ENCODE assay signal across 28 cellular contexts in genomic region chrX:350534-351321, GRCh38. TPM values are rescaled to one million over a fixed set of nuclear protein-coding genes. Genes with fewer than 3 reads are reported as not detected.
DNase-seq lines count a peak whose midpoint lies in the region; ATAC-seq, FAIRE-seq and TF ChIP-seq lines count a peak whose summit lies in the region.
"Had no signal": no experiment of that assay in that cellular context is flagged by ENCODE, and none has a peak within 500 bp of the region (broad histone marks: within the 10 kb centered on the region; RNA-seq: fewer than 3 reads in every experiment).

No MANE protein-coding gene starts in this region.

- WGBS in psoas muscle, 3 donors, result 76 to 82% (median 77%) methylated on average over 60 to 61 of the region's 61 CpGs

- H3K9me2 ChIP-seq in OCI-LY7 (ENCODE audit: insufficient read depth, low read length), result no peaks in the 10 kb centered on the region

- H4K20me1 ChIP-seq in OCI-LY7 (ENCODE audit: insufficient read depth, low read length), result no peaks in the 10 kb centered on the region

- H3K4me3 Mint-ChIP-seq in WTC11, result no peak overlapping the region
- H3K4me3 Mint-ChIP-seq: activated naive CD8-positive, alpha-beta T cell treated with anti-CD3 and anti-CD28 coated beads, Interleukin-2, amount 50 U/mL, for 24 hours; CD14-positive monocyte; central memory CD8-positive, alpha-beta T cell had no signal

- H3K27me3 Mint-ChIP-seq in WTC11 (ENCODE audit: low read depth), result no peaks in the 10 kb centered on the region
- H3K27me3 Mint-ChIP-seq: activated naive CD8-positive, alpha-beta T cell treated with anti-CD3 and anti-CD28 coated beads, Interleukin-2, amount 50 U/mL, for 24 hours; central memory CD8-positive, alpha-beta T cell had no signal

- peak; percentile 81 for DNase-seq in NCI-H146 (lab: John Stamatoyannopoulos, UW)
- no peak for DNase-seq in WTC11 (ENCODE audit: low spot score)
- DNase-seq in kidney, result peak; percentile 65
- peak in 1 of 2 donors; percentile 70 for DNase-seq in psoas muscle
- DNase-seq in GM19238 (ENCODE audit: insufficient read length, low spot score), result no peak
- DNase-seq in DMS114 treated with DMSO at 0.1 percent for 48 hours (lab: John Stamatoyannopoulos, UW; ENCODE audit: unreplicated experiment), result no peak
- no peak for DNase-seq in OCI-LY7 (ENCODE audit: low spot score)
- DNase-seq: activated CD4-positive, alpha-beta T cell treated with anti-CD3 and anti-CD28 coated beads, Interleukin-2, amount 50 U/mL, for 48 hours; activated CD4-positive, CD25-positive, alpha-beta regulatory T cell; activated naive CD4-positive, alpha-beta T cell; activated naive CD8-positive, alpha-beta T cell treated with anti-CD3 and anti-CD28 coated beads, Interleukin-2, amount 50 U/mL, for 24 hours; Caco-2; DND-41; foreskin keratinocyte; Karpas-422; NCI-H1417 treated with DMSO at 0.1 percent for 48 hours; NCI-H2107; NCI-H446; NCI-H748 treated with DMSO at 0.1 percent for 48 hours; RPMI8226; stimulated activated naive CD4-positive, alpha-beta T cell had no signal

- ATAC-seq in WTC11 (no peak), psoas muscle (peak; percentile 56 to 72 (median 60)), HG03521 (IDR thresholded peaks at IDR 0.05; ENCODE audit: unreplicated experiment) (no peak)
- ATAC-seq: activated naive CD8-positive, alpha-beta T cell treated with anti-CD3 and anti-CD28 coated beads, Interleukin-2, amount 50 U/mL, for 24 hours; foreskin keratinocyte had no signal

- POLR2A ChIA-PET in WTC11 (lab: Charles Lee), result no interaction called here
- POLR2A ChIA-PET in OCI-LY7 (lab: Charles Lee), result no interaction called here

- peaks cover 45% of the 10 kb centered on the region; the same call in 1 of the 2 replicates for H3K79me2 ChIP-seq in OCI-LY7 (ENCODE audit: insufficient read depth, low read depth, low read length)
- H3K79me2 ChIP-seq: hepatocyte had no signal

- no peaks in the 10 kb centered on the region for H3K4me1 ChIP-seq in kidney (ENCODE audit: control insufficient read depth in 1 of 2, insufficient read depth in 1 of 2, low read depth in 1 of 2, low read length in 2 of 2)
- H3K4me1 ChIP-seq in psoas muscle, result peaks cover 9% of the 10 kb centered on the region
- H3K4me1 ChIP-seq in OCI-LY7 (ENCODE audit: insufficient read depth, low read length, poor library complexity, severe bottlenecking), result no peaks in the 10 kb centered on the region
- H3K4me1 ChIP-seq: Caco-2, foreskin keratinocyte had no signal

- H3K9me3 ChIP-seq in kidney (ENCODE audit: control insufficient read depth in 1 of 2, low read length in 2 of 2), result no peaks in the 10 kb centered on the region
- H3K9me3 ChIP-seq in psoas muscle, result no peaks in the 10 kb centered on the region
- no peaks in the 10 kb centered on the region for H3K9me3 ChIP-seq in OCI-LY7 (ENCODE audit: low read length)
- H3K9me3 ChIP-seq: Caco-2, esophagus muscularis mucosa had no signal

- H3K27me3 ChIP-seq in psoas muscle (ENCODE audit: insufficient read depth in 3 of 3, low read length in 2 of 3), result no peaks in the 10 kb centered on the region
- H3K27me3 ChIP-seq: esophagus muscularis mucosa, foreskin keratinocyte, hepatocyte had no signal

- H3K9me3 Mint-ChIP-seq in WTC11, result no peaks in the 10 kb centered on the region
- H3K9me3 Mint-ChIP-seq: activated naive CD8-positive, alpha-beta T cell treated with anti-CD3 and anti-CD28 coated beads, Interleukin-2, amount 50 U/mL, for 24 hours; central memory CD8-positive, alpha-beta T cell had no signal

- FAIRE-seq in kidney (lab: Jason Lieb, UNC), result no peak
- FAIRE-seq: endometrium had no signal

- TF ChIP-seq CTCF in WTC11 (IDR thresholded peaks at IDR 0.05) (no peak), kidney (IDR thresholded peaks at IDR 0.05; ENCODE audit: borderline replicate concordance, extremely low read depth, insufficient read depth) (no peak), psoas muscle (IDR thresholded peaks at IDR 0.05) (no peak), OCI-LY7 (conservative IDR thresholded peaks at IDR 0.05; ENCODE audit: low read length) (no peak)

- no peak overlapping the region for H2AFZ ChIP-seq in OCI-LY7 (ENCODE audit: low read length)
- H2AFZ ChIP-seq: hepatocyte had no signal

- H3K4me1 Mint-ChIP-seq in WTC11, result 0 out of 2 replicates have a peak, but pooled peaks cover 3% of the 10 kb centered on the region
- H3K4me1 Mint-ChIP-seq: CD14-positive monocyte had no signal

- no peak overlapping the region for H3K9ac ChIP-seq in kidney (ENCODE audit: low read length in 2 of 2)

- H3K36me3 Mint-ChIP-seq in WTC11, result peaks cover 20% of the 10 kb centered on the region

- H3K36me3 ChIP-seq in kidney (ENCODE audit: control insufficient read depth in 1 of 2, insufficient read depth in 2 of 2, low read length in 2 of 2) (peaks cover 0 to 4% of the 10 kb centered on the region in 2 donors), psoas muscle (ENCODE audit: insufficient read depth in 1 of 2, low read depth in 1 of 2) (peaks cover 0 to 4% of the 10 kb centered on the region in 2 donors), OCI-LY7 (ENCODE audit: insufficient read depth, low read length) (peaks cover 93% of the 10 kb centered on the region)

- no peak overlapping the region for H3K4me2 ChIP-seq in OCI-LY7 (ENCODE audit: low read length)
- H3K4me2 ChIP-seq: hepatocyte had no signal

- peak overlapping the region; percentile 76; the same call in 1 of the 2 replicates for H3K27ac Mint-ChIP-seq in WTC11
- H3K27ac Mint-ChIP-seq: activated naive CD8-positive, alpha-beta T cell treated with anti-CD3 and anti-CD28 coated beads, Interleukin-2, amount 50 U/mL, for 24 hours had no signal

- no peak overlapping the region for H3K27ac ChIP-seq in kidney (ENCODE audit: low read depth in 2 of 2, low read length in 2 of 2)
- peak overlapping the region; percentile 53 for H3K27ac ChIP-seq in psoas muscle
- no peak overlapping the region for H3K27ac ChIP-seq in OCI-LY7 (ENCODE audit: low read depth, low read length, poor library complexity, severe bottlenecking)
- H3K27ac ChIP-seq: esophagus muscularis mucosa, foreskin keratinocyte, hepatocyte, skin epidermis had no signal

- H3K4me3 ChIP-seq in kidney (ENCODE audit: low read length in 2 of 2) (no peak overlapping the region), psoas muscle (peak overlapping the region; percentile 25), OCI-LY7 (ENCODE audit: low read depth, low read length, poor library complexity, severe bottlenecking) (no peak overlapping the region)
- H3K4me3 ChIP-seq: esophagus muscularis mucosa, hepatocyte, skin epidermis had no signal

- CTCF ChIA-PET in WTC11 (lab: Charles Lee) (no interaction called here), OCI-LY7 (lab: Charles Lee; ENCODE audit: unreplicated experiment) (no interaction called here)

- no TSS peak for BruUV-seq in OCI-LY7 (replicated peaks; lab: Mats Ljungman, UMichigan)

- intact Hi-C loops in kidney (cut with DNase I) (no loop called here), psoas muscle (cut with DNase I) (no loop called here), OCI-LY7 (cut with micrococcal nuclease; ENCODE audit: unreplicated experiment) (no loop called here)

TF ChIP-seq in WTC11, 78 proteins besides CTCF, POLR2A, EP300 and RAD21:
- no peak for TF ChIP-seq ZNF219 (CRISPR knock-in tag; IDR thresholded peaks at IDR 0.05; ENCODE audit: borderline replicate concordance)
- no peak for TF ChIP-seq TP53 (CRISPR knock-in tag; IDR thresholded peaks at IDR 0.05)

RNA-seq across cellular contexts. Expression of gene GTPBP6, which starts 32.1 kb away (rescaled TPM):
- total RNA-seq in WTC11 (2021), result 63.9 to 68.5 TPM (median 67.9 TPM) in 3 replicates
- 50.1 TPM for total RNA-seq in kidney
- 61.9 TPM for polyA plus RNA-seq in kidney (ENCODE audit: insufficient read depth, low read depth, low replicate concordance)
- total RNA-seq in psoas muscle, result 10 to 100 TPM; 48.5 to 54.5 (median 50.9) TPM
- polyA plus RNA-seq in psoas muscle, result 10 to 100 TPM; 48.1 to 63.4 (median 49.0) TPM
- total RNA-seq in OCI-LY7 (2014; rRNA removed; shearing (Covaris generic)), result 36.3 and 40.4 TPM in 2 replicates
- 53.6 and 53.9 TPM in 2 replicates for total RNA-seq in OCI-LY7 (2022)

RNA-seq across cellular contexts. Expression of gene PPP2R3B, which starts 36.0 kb away (rescaled TPM):
- total RNA-seq in WTC11 (2021) (103 to 130 TPM (median 107 TPM) in 3 replicates), kidney (14.4 TPM), psoas muscle (100 to 1,000 TPM in 2 of 4 donors, 10 to 100 TPM in 2; 77.2 to 156 (median 98.6) TPM), OCI-LY7 (2022) (270 and 301 TPM in 2 replicates)
- polyA plus RNA-seq in kidney (ENCODE audit: insufficient read depth, low read depth, low replicate concordance) (14.1 TPM), psoas muscle (10 to 100 TPM; 32.3 to 71.8 (median 64.9) TPM)
- 311 and 342 TPM in 2 replicates for total RNA-seq in OCI-LY7 (2014; rRNA removed; shearing (Covaris generic))

Comparison
In these comparisons a context has a peak if more than half of its experiments do, and no peak if none do; other contexts are left out.
1. DNase-seq: peak in NCI-H146 (single experiment) and kidney (single experiment); none in WTC11 (single experiment), GM19238 (single experiment), DMS114 treated with DMSO at 0.1 percent for 48 hours (single experiment) and OCI-LY7 (single experiment).
2. ATAC-seq: peak in psoas muscle (4 of 4); none in WTC11 (single experiment) and HG03521 (single experiment).